2 cellular contexts compared by ENCODE assay signal in the genomic region with DNA sequence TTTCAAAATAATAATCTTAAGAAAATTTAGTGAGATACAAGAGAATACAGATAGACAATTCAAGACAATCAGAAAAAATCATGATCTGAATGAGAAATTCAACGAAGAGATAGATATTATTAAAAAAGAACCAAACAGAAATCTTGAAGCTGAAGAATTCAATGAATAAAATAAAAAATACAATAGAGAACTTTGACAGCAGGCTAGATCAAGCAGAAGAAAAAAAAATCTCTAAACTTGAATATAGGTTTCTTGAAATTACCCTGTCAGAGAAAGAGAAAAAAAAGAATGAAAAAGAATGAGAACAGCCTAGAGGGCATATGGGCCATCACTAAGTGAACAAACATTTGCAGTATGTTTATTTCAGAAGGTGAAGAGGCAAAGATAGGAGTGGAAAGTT.
A peak's percentile ranks its signal among the peaks of the same experiment; 100 is the strongest.
TF ChIP-seq lines count a peak whose summit lies in the region.

No MANE protein-coding gene starts in this region.

TF ChIP-seq in HepG2, 621 proteins besides CTCF, POLR2A, EP300 and RAD21:
- TF ChIP-seq ZNF296 (CRISPR knock-in tag; conservative IDR thresholded peaks at IDR 0.05) = no peak
- peak; percentile 70; the same call in 1 of the 2 replicates for TF ChIP-seq ZNF160 (CRISPR knock-in tag; IDR thresholded peaks at IDR 0.05)

TF ChIP-seq in K562, 482 proteins besides CTCF, POLR2A, EP300 and RAD21:
- TF ChIP-seq TRIM28 (IDR thresholded peaks at IDR 0.05) (peak; percentile 70; the same call in 1 of the 2 replicates), HIVEP1 (CRISPR knock-in tag; IDR thresholded peaks at IDR 0.05) (no peak), HLTF (IDR thresholded peaks at IDR 0.05) (0 out of 2 replicates have a peak, but pooled peaks have one; percentile 24), ZEB2 (IDR thresholded peaks at IDR 0.05) (0 out of 2 replicates have a peak, but pooled peaks have one; percentile 17), SIN3A (IDR thresholded peaks at IDR 0.05; ENCODE audit: borderline replicate concordance in 2 of 2, control insufficient read depth in 1 of 2, low read depth in 2 of 2, low read length in 2 of 2) (no peak)
- TF ChIP-seq, protein P1, sequence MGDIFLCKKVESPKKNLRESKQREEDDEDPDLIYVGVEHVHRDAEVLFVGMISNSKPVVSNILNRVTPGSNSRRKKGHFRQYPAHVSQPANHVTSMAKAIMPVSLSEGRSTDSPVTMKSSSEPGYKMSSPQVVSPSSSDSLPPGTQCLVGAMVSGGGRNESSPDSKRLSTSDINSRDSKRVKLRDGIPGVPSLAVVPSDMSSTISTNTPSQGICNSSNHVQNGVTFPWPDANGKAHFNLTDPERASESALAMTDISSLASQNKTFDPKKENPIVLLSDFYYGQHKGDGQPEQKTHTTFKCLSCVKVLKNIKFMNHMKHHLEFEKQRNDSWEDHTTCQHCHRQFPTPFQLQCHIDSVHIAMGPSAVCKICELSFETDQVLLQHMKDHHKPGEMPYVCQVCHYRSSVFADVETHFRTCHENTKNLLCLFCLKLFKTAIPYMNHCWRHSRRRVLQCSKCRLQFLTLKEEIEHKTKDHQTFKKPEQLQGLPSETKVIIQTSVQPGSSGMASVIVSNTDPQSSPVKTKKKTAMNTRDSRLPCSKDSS (IDR thresholded peaks at IDR 0.05; ENCODE audit: low read depth, partially characterized antibody) = peak; percentile 50
